25 cellular contexts compared by ENCODE assay signal in genomic region chr16:86993426-86994110, GRCh38.
DNase-seq lines count a peak whose midpoint lies in the region; FAIRE-seq and TF ChIP-seq lines count a peak whose summit lies in the region.
"Had no signal": no experiment of that assay in that cellular context is flagged by ENCODE, and none has a peak within 500 bp of the region (broad histone marks: within the 10 kb centered on the region; RNA-seq: fewer than 3 reads in every experiment).

No MANE protein-coding gene starts in this region.

- no peak overlapping the region for H3K27ac ChIP-seq in kidney (ENCODE audit: low read depth in 2 of 2, low read length in 2 of 2)
- H3K27ac ChIP-seq in neutrophil, result peak overlapping the region; percentile 55
- H3K27ac ChIP-seq: C4-2B, PC-9 had no signal

- no peaks in the 10 kb centered on the region for H3K4me1 ChIP-seq in kidney (ENCODE audit: control insufficient read depth in 1 of 2, insufficient read depth in 1 of 2, low read depth in 1 of 2, low read length in 2 of 2)
- peaks cover 55 to 75% of the 10 kb centered on the region in 2 experiments for H3K4me1 ChIP-seq in neutrophil (ENCODE audit: control insufficient read depth in 1 of 2, insufficient read depth in 1 of 2, low read depth in 1 of 2, low read length in 1 of 2)
- H3K4me1 ChIP-seq: Caco-2 had no signal

- H3K9ac ChIP-seq in kidney (ENCODE audit: low read length in 2 of 2), result no peak overlapping the region

- TF ChIP-seq CTCF in kidney (IDR thresholded peaks at IDR 0.05; ENCODE audit: borderline replicate concordance, extremely low read depth, insufficient read depth), result no peak
- no peak for TF ChIP-seq CTCF in neutrophil (IDR thresholded peaks at IDR 0.05)

- DNase-seq in HTR-8/SVneo (ENCODE audit: insufficient read length, low spot score) (no peak), kidney (peak; percentile 70), urothelium cell line (ENCODE audit: low spot score) (no peak), NCI-H748 (lab: John Stamatoyannopoulos, UW; ENCODE audit: unreplicated experiment) (no peak), mesenteric fat pad (ENCODE audit: low spot score) (no peak)
- DNase-seq in activated CD8-positive, alpha-beta memory T cell treated with anti-CD3 and anti-CD28 coated beads for 24 hours, result no peak
- DNase-seq: Caco-2; CD8-positive, alpha-beta T cell; DMS79; GDM1; KG1; MG63; NCI-H1105 treated with DMSO at 0.1 percent for 48 hours; NCI-H146; NCI-H1930; NCI-H446; NCI-H524 treated with DMSO at 0.1 percent for 48 hours; NCI-H82; NK-92 treated with Interleukin-12 subunit alpha and Interleukin-12 subunit beta, amount 100 ng/mL, for 24 hours; PC-9; Right ventricle myocardium superior had no signal

- H3K36me3 ChIP-seq in kidney (ENCODE audit: control insufficient read depth in 1 of 2, insufficient read depth in 2 of 2, low read length in 2 of 2), result no peaks in the 10 kb centered on the region
- no peaks in the 10 kb centered on the region for H3K36me3 ChIP-seq in neutrophil
- H3K36me3 ChIP-seq: MG63 had no signal

- FAIRE-seq in HTR-8/SVneo (lab: Jason Lieb, UNC), result peak; percentile 63
- FAIRE-seq in kidney (lab: Jason Lieb, UNC), result no peak
- peak; percentile 70 for FAIRE-seq in urothelium cell line (lab: Jason Lieb, UNC)
- FAIRE-seq: A204.1, GM12878 had no signal

- H3K4me3 ChIP-seq in kidney (ENCODE audit: low read length in 2 of 2) (no peak overlapping the region), neutrophil (ENCODE audit: low read depth in 1 of 2, low read length in 1 of 2) (no peak overlapping the region)
- H3K4me3 ChIP-seq: GM12878, MG63, PC-9 had no signal

- H3K9me3 ChIP-seq in kidney (ENCODE audit: control insufficient read depth in 1 of 2, low read length in 2 of 2), result no peaks in the 10 kb centered on the region
- no peaks in the 10 kb centered on the region for H3K9me3 ChIP-seq in neutrophil
- H3K9me3 ChIP-seq: Caco-2, MG63 had no signal

- intact Hi-C loops in kidney (cut with DNase I), result no loop called here

- H3K27me3 ChIP-seq in neutrophil, result peaks cover 4% of the 10 kb centered on the region
- H3K27me3 ChIP-seq: MG63 had no signal
